In the genomic region with DNA sequence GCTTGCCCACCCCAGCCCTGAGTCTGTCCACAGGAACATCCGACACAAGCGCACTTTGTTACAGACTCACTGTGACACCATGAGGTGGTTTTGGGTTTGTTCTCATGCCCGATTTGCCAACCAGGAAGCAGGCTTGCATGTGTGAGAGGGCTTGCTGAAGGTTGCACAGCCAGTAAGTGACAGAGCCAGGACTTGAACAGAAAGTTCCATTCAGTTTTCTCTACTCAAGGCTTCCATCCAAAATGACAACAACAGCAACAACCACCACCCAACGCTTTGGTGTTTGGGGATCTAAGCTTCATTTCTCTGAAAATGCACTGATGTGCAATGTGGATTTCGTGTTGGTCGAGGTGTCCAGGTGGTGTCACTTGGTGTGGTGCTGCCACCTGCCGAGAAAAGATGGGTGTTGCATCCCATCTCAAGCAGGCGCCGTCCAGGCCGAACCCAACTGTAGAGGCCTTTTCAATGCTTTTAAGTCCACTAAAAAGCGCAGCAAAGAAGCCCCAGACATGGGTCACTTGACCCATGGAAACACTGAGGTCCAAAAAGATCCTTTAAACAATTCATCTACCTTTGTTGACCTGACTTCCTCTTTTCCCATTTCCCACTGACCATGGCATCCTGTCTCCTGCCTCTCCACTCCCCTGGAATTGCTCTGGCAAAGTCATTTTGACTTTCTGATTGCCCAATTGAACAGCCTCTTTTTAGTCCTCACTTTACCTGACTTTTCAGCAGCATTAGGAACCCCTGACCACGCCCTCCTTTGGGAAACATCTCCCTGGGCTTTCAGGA, we compare ENCODE assay signal across 9 cellular contexts. TPM values are rescaled to one million over a fixed set of nuclear protein-coding genes. Genes with fewer than 3 reads are reported as not detected.
DNase-seq lines count a peak whose midpoint lies in the region; ATAC-seq and TF ChIP-seq lines count a peak whose summit lies in the region.
"Had no signal": no experiment of that assay in that cellular context is flagged by ENCODE, and none has a peak within 500 bp of the region (broad histone marks: within the 10 kb centered on the region; RNA-seq: fewer than 3 reads in every experiment).

No MANE protein-coding gene starts in this region.

- peak; percentile 35 for DNase-seq in NCI-H2107 (lab: John Stamatoyannopoulos, UW)
- no peak for DNase-seq in NCI-H2107 treated with DMSO at 0.1 percent for 48 hours (lab: John Stamatoyannopoulos, UW; ENCODE audit: unreplicated experiment)
- peak; percentile 53 for DNase-seq in RPMI7951 (ENCODE audit: low read depth)
- peak; percentile 73 for DNase-seq in activated T-helper 2 cell treated with anti-CD3 and anti-CD28 coated beads, Interferon-gamma antibody, Interleukin-2, Interleukin-4, amounts not matched to agents 10 μg/mL and 5 μg/mL and 100 μg/mL, durations not matched to agents 14 hours and 24 hours and 36 hours (ENCODE audit: low spot score)
- DNase-seq in foreskin keratinocyte = no peak
- peak; percentile 64 to 80 (median 75) for DNase-seq in ovary
- DNase-seq in transverse colon = peak; percentile 74

- no peak overlapping the region for H3K4me3 ChIP-seq in ovary
- H3K4me3 ChIP-seq in transverse colon = no peak overlapping the region

- intact Hi-C loops in activated T-helper 2 cell treated with anti-CD3 and anti-CD28 coated beads, Interferon-gamma antibody, Interleukin-2, Interleukin-4, amounts not matched to agents 10 μg/mL and 5 μg/mL and 100 μg/mL, durations not matched to agents 14 hours and 24 hours and 36 hours (cut with micrococcal nuclease) = loop anchor here (1.0 kb wide), 3 partner anchors 76 to 238 kb away; no protein-coding TSS in a partner anchor
- intact Hi-C loops in ovary (cut with DNase I) (loop anchor here in 3 of 4 donors (2.0 to 10.0 kb wide), 7 partner anchors 65 to 255 kb away; partner anchors contain the start of gene KCNQ4 (in 1 of the 3)), transverse colon (cut with DNase I; ENCODE audit: low total_unique reads) (loop anchor here (5.0 kb wide), 3 partner anchors 78 to 243 kb away; no protein-coding TSS in a partner anchor)

- no peaks in the 10 kb centered on the region for H3K36me3 Mint-ChIP-seq in activated T-helper 2 cell treated with anti-CD3 and anti-CD28 coated beads, Interferon-gamma antibody, Interleukin-2, Interleukin-4, amounts not matched to agents 10 μg/mL and 5 μg/mL and 100 μg/mL, durations not matched to agents 14 hours and 24 hours and 36 hours (ENCODE audit: low read depth)

- no peak overlapping the region for H3K27ac ChIP-seq in foreskin keratinocyte
- H3K27ac ChIP-seq in ovary = no peak overlapping the region
- H3K27ac ChIP-seq in transverse colon = no peak overlapping the region

- ATAC-seq in foreskin keratinocyte = peak; percentile 47

- H3K4me1 Mint-ChIP-seq in activated T-helper 2 cell treated with anti-CD3 and anti-CD28 coated beads, Interferon-gamma antibody, Interleukin-2, Interleukin-4, amounts not matched to agents 10 μg/mL and 5 μg/mL and 100 μg/mL, durations not matched to agents 14 hours and 24 hours and 36 hours (ENCODE audit: low read depth) = peaks cover 19% of the 10 kb centered on the region

- 20 to 28% (median 24%) methylated on average over 12 of the region's 12 CpGs for WGBS in ovary, 3 donors
- 0 to 19% methylated on average over 1 to 12 of the region's 12 CpGs for WGBS in transverse colon (ENCODE audit: low coverage in 1 of 2), 2 donors

- peak; percentile 83 for TF ChIP-seq RAD21 in Ishikawa (IDR thresholded peaks at IDR 0.05; ENCODE audit: low read depth)

- peaks cover 4% of the 10 kb centered on the region for H3K27me3 Mint-ChIP-seq in activated T-helper 2 cell treated with anti-CD3 and anti-CD28 coated beads, Interferon-gamma antibody, Interleukin-2, Interleukin-4, amounts not matched to agents 10 μg/mL and 5 μg/mL and 100 μg/mL, durations not matched to agents 14 hours and 24 hours and 36 hours (ENCODE audit: low read depth)
- H3K27me3 Mint-ChIP-seq: stimulated activated naive CD8-positive, alpha-beta T cell treated with anti-CD3 and anti-CD28 coated beads, Interleukin-15, Interleukin-2, amounts not matched to agents 100 ng/mL and 50 ng/mL, for 24 hours had no signal

- in situ Hi-C loops in transverse colon (cut with MboI; ENCODE audit: low pct_ligation_motif_present in 1 of 4, low pct_unique_long_range_greater_than_20kb in 1 of 4, low sequenced_read_pairs in 3 of 4) = loop anchor here (5.0 to 25.0 kb wide), 5 partner anchors 75 to 238 kb away; no protein-coding TSS in a partner anchor

- H3K36me3 ChIP-seq in ovary (no peaks in the 10 kb centered on the region), transverse colon (no peaks in the 10 kb centered on the region)

- H3K4me1 ChIP-seq in foreskin keratinocyte = peaks cover 11% of the 10 kb centered on the region
- H3K4me1 ChIP-seq in ovary (ENCODE audit: insufficient read depth) = no peaks in the 10 kb centered on the region
- H3K4me1 ChIP-seq in transverse colon = peaks cover 2 to 4% (median 3%) of the 10 kb centered on the region in 4 donors

- no peak for TF ChIP-seq POLR2A in ovary (IDR thresholded peaks at IDR 0.05)
- no peak for TF ChIP-seq POLR2A in transverse colon (IDR thresholded peaks at IDR 0.05)

- H3K9me3 Mint-ChIP-seq in activated T-helper 2 cell treated with anti-CD3 and anti-CD28 coated beads, Interferon-gamma antibody, Interleukin-2, Interleukin-4, amounts not matched to agents 10 μg/mL and 5 μg/mL and 100 μg/mL, durations not matched to agents 14 hours and 24 hours and 36 hours = no peaks in the 10 kb centered on the region
- H3K9me3 Mint-ChIP-seq: stimulated activated naive CD8-positive, alpha-beta T cell treated with anti-CD3 and anti-CD28 coated beads, Interleukin-15, Interleukin-2, amounts not matched to agents 100 ng/mL and 50 ng/mL, for 24 hours had no signal

- H3K4me3 Mint-ChIP-seq in activated T-helper 2 cell treated with anti-CD3 and anti-CD28 coated beads, Interferon-gamma antibody, Interleukin-2, Interleukin-4, amounts not matched to agents 10 μg/mL and 5 μg/mL and 100 μg/mL, durations not matched to agents 14 hours and 24 hours and 36 hours (ENCODE audit: low read depth) = no peak overlapping the region
- H3K4me3 Mint-ChIP-seq: stimulated activated naive CD8-positive, alpha-beta T cell treated with anti-CD3 and anti-CD28 coated beads, Interleukin-15, Interleukin-2, amounts not matched to agents 100 ng/mL and 50 ng/mL, for 24 hours had no signal

- TF ChIP-seq CTCF in foreskin keratinocyte (conservative IDR thresholded peaks at IDR 0.05) (peak; percentile 86), ovary (IDR thresholded peaks at IDR 0.05) (peak; percentile 81 to 83 (median 83)), transverse colon (IDR thresholded peaks at IDR 0.05) (peak; percentile 86 to 93 (median 91))

- peak overlapping the region; percentile 42 for H3K27ac Mint-ChIP-seq in activated T-helper 2 cell treated with anti-CD3 and anti-CD28 coated beads, Interferon-gamma antibody, Interleukin-2, Interleukin-4, amounts not matched to agents 10 μg/mL and 5 μg/mL and 100 μg/mL, durations not matched to agents 14 hours and 24 hours and 36 hours
- H3K27ac Mint-ChIP-seq: stimulated activated naive CD8-positive, alpha-beta T cell treated with anti-CD3 and anti-CD28 coated beads, Interleukin-15, Interleukin-2, amounts not matched to agents 100 ng/mL and 50 ng/mL, for 24 hours had no signal

- TF ChIP-seq EP300 in Ishikawa (IDR thresholded peaks at IDR 0.05; ENCODE audit: borderline replicate concordance) = no peak
- TF ChIP-seq EP300 in ovary (IDR thresholded peaks at IDR 0.05) = no peak
- no peak for TF ChIP-seq EP300 in transverse colon (IDR thresholded peaks at IDR 0.05; ENCODE audit: low read depth)

- no peaks in the 10 kb centered on the region for H3K27me3 ChIP-seq in foreskin keratinocyte
- H3K27me3 ChIP-seq in ovary = no peaks in the 10 kb centered on the region
- H3K27me3 ChIP-seq in transverse colon = no peaks in the 10 kb centered on the region

- H3K9me3 ChIP-seq in ovary = no peaks in the 10 kb centered on the region
- H3K9me3 ChIP-seq in transverse colon = no peaks in the 10 kb centered on the region

TF ChIP-seq in Ishikawa, 13 proteins besides CTCF, POLR2A, EP300 and RAD21:
- TF ChIP-seq CREB1 (IDR thresholded peaks at IDR 0.05; ENCODE audit: low read depth) (no peak), MAX (IDR thresholded peaks at IDR 0.05) (peak; percentile 52; the same call in 1 of the 2 replicates)

RNA-seq across cellular contexts. Expression of gene CITED4, which starts 12.2 kb away (rescaled TPM):
- total RNA-seq in RPMI7951 (2014; rRNA removed; shearing (Covaris generic)) = 0.72 and 1.1 TPM in 2 replicates
- 3.6 and 4.2 TPM in 2 replicates for total RNA-seq in activated T-helper 2 cell treated with anti-CD3 and anti-CD28 coated beads, Interferon-gamma antibody, Interleukin-2, Interleukin-4, amounts not matched to agents 10 μg/mL and 5 μg/mL and 100 μg/mL, durations not matched to agents 14 hours and 24 hours and 36 hours
- total RNA-seq in foreskin keratinocyte = 92.2 and 130 TPM in 2 replicates
- polyA plus RNA-seq in foreskin keratinocyte = 149 and 243 TPM in 2 replicates
- 100 to 1,000 TPM in 1 of 7 donors, 10 to 100 TPM in 6; 16.4 to 149 (median 24.3) TPM for total RNA-seq in ovary
- polyA plus RNA-seq in ovary = 1 to 10 TPM in 1 of 2 donors, under 1 TPM in 1; 0.75 to 5.2 TPM
- total RNA-seq in transverse colon = 10 to 100 TPM in 3 of 4 donors, 1 to 10 TPM in 1; 7.6 to 30.1 (median 16.5) TPM

Comparison
In these comparisons a context has a peak if more than half of its experiments do, and no peak if none do; other contexts are left out.
1. DNase-seq: peak in NCI-H2107 (single experiment), RPMI7951 (single experiment), activated T-helper 2 cell treated with anti-CD3 and anti-CD28 coated beads, Interferon-gamma antibody, Interleukin-2, Interleukin-4, amounts not matched to agents 10 μg/mL and 5 μg/mL and 100 μg/mL, durations not matched to agents 14 hours and 24 hours and 36 hours (single experiment), ovary (5 of 5) and transverse colon (single experiment); none in NCI-H2107 treated with DMSO at 0.1 percent for 48 hours (single experiment) and foreskin keratinocyte (0 of 2).
2. Peak in every context shown above with its lines, with median percentiles within 50 percentile points of each other: CTCF ChIP-seq.